ENCODE assay signal across 12 cellular contexts in genomic region chrX:154384284-154384892, GRCh38. TPM values are rescaled to one million over a fixed set of nuclear protein-coding genes. Genes with fewer than 3 reads are reported as not detected.
DNase-seq lines count a peak whose midpoint lies in the region; ATAC-seq and TF ChIP-seq lines count a peak whose summit lies in the region.
"Had no signal": no experiment of that assay in that cellular context is flagged by ENCODE, and none has a peak within 500 bp of the region (broad histone marks: within the 10 kb centered on the region; RNA-seq: fewer than 3 reads in every experiment).

No MANE protein-coding gene starts in this region.

- ATAC-seq in Right ventricle myocardium superior (ENCODE audit: poor library complexity) (no peak), HG03520 (IDR thresholded peaks at IDR 0.05; ENCODE audit: unreplicated experiment) (no peak)

- intact Hi-C loops in left ventricle myocardium inferior (cut with micrococcal nuclease) = no loop called here
- intact Hi-C loops in Right ventricle myocardium superior (cut with DNase I) = no loop called here
- intact Hi-C loops in uterus (cut with DNase I; ENCODE audit: low total_unique reads) = no loop called here

- H3K27ac ChIP-seq in left ventricle myocardium inferior (replicated peaks) (no peak overlapping the region), liver (ENCODE audit: low read depth in 1 of 2, low read length in 2 of 2) (no peak overlapping the region), uterus (peak overlapping the region; percentile 1 to 51)
- H3K27ac ChIP-seq: BLaER1, skin epidermis had no signal

- H3K27me3 ChIP-seq in left ventricle myocardium inferior (ENCODE audit: low read depth) (no peaks in the 10 kb centered on the region), liver (ENCODE audit: control insufficient read depth in 4 of 4, insufficient read depth in 4 of 4, low read length in 3 of 4) (no peaks in the 10 kb centered on the region), uterus (no peaks in the 10 kb centered on the region)
- H3K27me3 ChIP-seq: BLaER1 had no signal

- WGBS in liver = 42% methylated on average over 8 of the region's 8 CpGs

- H3K9ac ChIP-seq in liver (ENCODE audit: low read depth in 1 of 2, low read length in 2 of 2) = no peak overlapping the region
- H3K9ac ChIP-seq: BLaER1 had no signal

- peak; percentile 54 for TF ChIP-seq CTCF in left ventricle myocardium inferior (IDR thresholded peaks at IDR 0.05; ENCODE audit: borderline replicate concordance)
- peak; percentile 37 for TF ChIP-seq CTCF in astrocyte of the cerebellum (IDR thresholded peaks at IDR 0.05; ENCODE audit: low read depth, low read length, missing control alignments)
- peak; percentile 28 for TF ChIP-seq CTCF in liver (IDR thresholded peaks at IDR 0.05; ENCODE audit: low read depth, low read length, missing input control)
- peak; percentile 20 to 49 (median 36) for TF ChIP-seq CTCF in uterus (IDR thresholded peaks at IDR 0.05)

- no peak for TF ChIP-seq POLR2A in uterus (IDR thresholded peaks at IDR 0.05)

- H3K9me3 ChIP-seq in left ventricle myocardium inferior (replicated peaks) (no peaks in the 10 kb centered on the region), liver (ENCODE audit: control insufficient read depth in 4 of 4, low read length in 3 of 4) (no peaks in the 10 kb centered on the region), uterus (no peaks in the 10 kb centered on the region)

- DNase-seq in left ventricle myocardium inferior = no peak
- DNase-seq in Right ventricle myocardium superior = no peak
- no peak for DNase-seq in astrocyte of the cerebellum (ENCODE audit: low read depth)
- DNase-seq in uterus = peak; percentile 41
- no peak for DNase-seq in NK-92 treated with Interleukin-12 subunit alpha and Interleukin-12 subunit beta, amount 100 ng/mL, for 24 hours (lab: John Stamatoyannopoulos, UW)
- no peak for DNase-seq in stimulated activated CD4-positive, alpha-beta T cell treated with anti-CD3 and anti-CD28 coated beads, Interleukin-1b, Interleukin-23, amount 100 ng/mL, for 48 hours
- DNase-seq: activated CD4-positive, alpha-beta T cell treated with anti-CD3 and anti-CD28 coated beads, Interleukin-2, amount 50 U/mL, for 4 hours; SHP77 had no signal

- H3K36me3 ChIP-seq in left ventricle myocardium inferior = no peaks in the 10 kb centered on the region
- H3K36me3 ChIP-seq in liver (ENCODE audit: control insufficient read depth in 4 of 4, insufficient read depth in 3 of 4, low read depth in 1 of 4, low read length in 3 of 4) = no peaks in the 10 kb centered on the region
- no peaks in the 10 kb centered on the region for H3K36me3 ChIP-seq in uterus

- peak; percentile 51 for TF ChIP-seq RAD21 in liver (IDR thresholded peaks at IDR 0.05)

- H3K4me3 ChIP-seq in left ventricle myocardium inferior (no peak overlapping the region), astrocyte of the cerebellum (ENCODE audit: low read depth, low read length) (no peak overlapping the region), liver (ENCODE audit: low read depth in 1 of 3, low read length in 3 of 3) (no peak overlapping the region), uterus (no peak overlapping the region)
- H3K4me3 ChIP-seq: BLaER1, skin epidermis had no signal

- in situ Hi-C loops in astrocyte of the cerebellum (cut with HindIII; ENCODE audit: low sequenced_read_pairs) = no loop called here

- H3K4me1 ChIP-seq in left ventricle myocardium inferior (peaks cover 26% of the 10 kb centered on the region), liver (ENCODE audit: control insufficient read depth in 4 of 4, insufficient read depth in 4 of 4, low read length in 3 of 4) (peaks cover 3 to 8% (median 7%) of the 10 kb centered on the region in 4 donors), uterus (no peaks in the 10 kb centered on the region)

TF ChIP-seq in liver, 16 proteins besides CTCF, POLR2A, EP300 and RAD21:
- TF ChIP-seq MAX (IDR thresholded peaks at IDR 0.05) (no peak), FOXA1 (IDR thresholded peaks at IDR 0.05) (no peak), HNF4G (IDR thresholded peaks at IDR 0.05) (no peak), ATF3 (IDR thresholded peaks at IDR 0.05) (no peak), RXRA (IDR thresholded peaks at IDR 0.05) (no peak), YY1 (IDR thresholded peaks at IDR 0.05) (no peak), EGR1 (IDR thresholded peaks at IDR 0.05; ENCODE audit: low read depth in 2 of 2) (no peak), NR2F2 (IDR thresholded peaks at IDR 0.05) (no peak), ZBTB33 (IDR thresholded peaks at IDR 0.05) (no peak), REST (IDR thresholded peaks at IDR 0.05) (no peak), SP1 (IDR thresholded peaks at IDR 0.05) (no peak), TAF1 (conservative IDR thresholded peaks at IDR 0.05) (no peak)

RNA-seq across cellular contexts. Expression of gene EMD, which starts 5.3 kb away (rescaled TPM):
- total RNA-seq in left ventricle myocardium inferior (55.6 TPM), Right ventricle myocardium superior (49.2 TPM), liver (10 to 100 TPM; 11.6 to 18.5 TPM), uterus (100 to 1,000 TPM in 1 of 4 donors, 10 to 100 TPM in 3; 13.6 to 118 (median 44.4) TPM)
- polyA plus RNA-seq in liver = 10 to 100 TPM; 15.5 to 38.0 TPM

RNA-seq across cellular contexts. Expression of gene FLNA, which starts 10.0 kb away (rescaled TPM):
- total RNA-seq in left ventricle myocardium inferior = 225 TPM
- 216 TPM for total RNA-seq in Right ventricle myocardium superior
- 100 to 1,000 TPM; 150 to 152 TPM for total RNA-seq in liver
- 10 to 100 TPM; 23.4 to 84.8 TPM for polyA plus RNA-seq in liver
- total RNA-seq in uterus = 1,000 to 10,000 TPM; 1,067 to 4,271 (median 2,911) TPM

RNA-seq across cellular contexts. Expression of gene RPL10, which starts 13.8 kb away (rescaled TPM):
- total RNA-seq in left ventricle myocardium inferior (1,850 TPM), Right ventricle myocardium superior (2,020 TPM), liver (1,000 to 10,000 TPM; 1,323 to 1,523 TPM), uterus (1,000 to 10,000 TPM; 2,407 to 9,172 (median 4,014) TPM)
- polyA plus RNA-seq in liver = 1,000 to 10,000 TPM in 1 of 2 donors, 100 to 1,000 TPM in 1; 446 to 1,644 TPM

RNA-seq across cellular contexts. Expression of gene DNASE1L1, which starts 24.7 kb away (rescaled TPM):
- 56.3 TPM for total RNA-seq in left ventricle myocardium inferior
- total RNA-seq in Right ventricle myocardium superior = 57.7 TPM
- 10 to 100 TPM; 14.6 to 22.1 TPM for total RNA-seq in liver
- 10 to 100 TPM in 1 of 2 donors, 1 to 10 TPM in 1; 9.3 to 18.7 TPM for polyA plus RNA-seq in liver
- total RNA-seq in uterus = 10 to 100 TPM; 10.2 to 31.8 (median 21.2) TPM

RNA-seq across cellular contexts. Expression of gene TAFAZZIN, which starts 27.0 kb away (rescaled TPM):
- total RNA-seq in left ventricle myocardium inferior (39.8 TPM), Right ventricle myocardium superior (36.1 TPM), liver (10 to 100 TPM in 1 of 2 donors, 1 to 10 TPM in 1; 7.8 to 15.6 TPM), uterus (10 to 100 TPM; 15.3 to 62.3 (median 20.5) TPM)
- polyA plus RNA-seq in liver = 10 to 100 TPM; 10.6 to 16.3 TPM

Comparison
In these comparisons a context has a peak if more than half of its experiments do, and no peak if none do; other contexts are left out.
1. DNase-seq: peak in uterus (2 of 2); none in left ventricle myocardium inferior (single experiment), Right ventricle myocardium superior (single experiment), astrocyte of the cerebellum (single experiment), NK-92 treated with Interleukin-12 subunit alpha and Interleukin-12 subunit beta, amount 100 ng/mL, for 24 hours (single experiment) and stimulated activated CD4-positive, alpha-beta T cell treated with anti-CD3 and anti-CD28 coated beads, Interleukin-1b, Interleukin-23, amount 100 ng/mL, for 48 hours (single experiment).
2. H3K27ac ChIP-seq: peak in uterus (2 of 2); none in left ventricle myocardium inferior (single experiment) and liver (0 of 2).
3. Peak in every context shown above with its lines, with median percentiles within 50 percentile points of each other: CTCF ChIP-seq.